ENCODE assay signal across 8 cellular contexts in genomic region chr17:56891751-56892150, GRCh38. TPM values are rescaled to one million over a fixed set of nuclear protein-coding genes. Genes with fewer than 3 reads are reported as not detected.
DNase-seq lines count a peak whose midpoint lies in the region; ATAC-seq and TF ChIP-seq lines count a peak whose summit lies in the region.

No MANE protein-coding gene starts in this region.

- peaks cover 57 to 97% (median 87%) of the 10 kb centered on the region in 4 donors for H3K36me3 ChIP-seq in esophagus muscularis mucosa

- peaks cover 0 to 4% (median 0%) of the 10 kb centered on the region in 4 donors for H3K4me1 ChIP-seq in esophagus muscularis mucosa

- no peak overlapping the region for H3K27ac ChIP-seq in esophagus muscularis mucosa (replicated peaks in 1 of 4)

- peaks cover 0 to 10% (median 5%) of the 10 kb centered on the region in 4 donors for H3K9me3 ChIP-seq in esophagus muscularis mucosa

- no peak for ATAC-seq in GM21367 (IDR thresholded peaks at IDR 0.05; ENCODE audit: unreplicated experiment)

- intact Hi-C loops in esophagus muscularis mucosa (cut with DNase I) = loop anchor here (5.0 kb wide), 1 partner anchor 46 kb away; no protein-coding TSS in a partner anchor

- 100% methylated on average over 2 of the region's 16 CpGs for WGBS in esophagus muscularis mucosa

- peak; percentile 14 for TF ChIP-seq CTCF in GM10266 (IDR thresholded peaks at IDR 0.05; ENCODE audit: control insufficient read depth, insufficient read depth, low read depth, missing control alignments)
- TF ChIP-seq CTCF in esophagus muscularis mucosa (IDR thresholded peaks at IDR 0.05) = peak; percentile 46 to 59 (median 48)

- no peak for TF ChIP-seq EP300 in esophagus muscularis mucosa (IDR thresholded peaks at IDR 0.05)

- DNase-seq in GM10266 (ENCODE audit: extremely low spot score) = no peak
- peak; percentile 40 to 53 for DNase-seq in activated CD4-positive, alpha-beta T cell treated with anti-CD3 and anti-CD28 coated beads for 4 hours
- DNase-seq in esophagus muscularis mucosa (ENCODE audit: extremely low spot score) = no peak
- DNase-seq in stimulated activated CD4-positive, alpha-beta T cell treated with anti-CD3 and anti-CD28 coated beads, Interleukin-12 subunit alpha, Interleukin-12 subunit beta, amount 100 ng/mL, for 4 hours = peak; percentile 62
- no peak for DNase-seq in SIG-M5 (lab: John Stamatoyannopoulos, UW)
- DNase-seq in ecto neural progenitor cell (ENCODE audit: low spot score) = no peak
- DNase-seq in NCI-H524 treated with DMSO at 0.1 percent for 48 hours (lab: John Stamatoyannopoulos, UW) = no peak

- H3K27me3 ChIP-seq in esophagus muscularis mucosa = no peaks in the 10 kb centered on the region

- no peak overlapping the region for H3K4me3 ChIP-seq in esophagus muscularis mucosa

- TF ChIP-seq POLR2A in esophagus muscularis mucosa (IDR thresholded peaks at IDR 0.05; ENCODE audit: low read depth) = no peak

RNA-seq across cellular contexts. Expression of gene TRIM25, which starts 22.1 kb away (rescaled TPM):
- total RNA-seq in esophagus muscularis mucosa = 10 to 100 TPM; 13.9 to 19.9 (median 16.6) TPM

RNA-seq across cellular contexts. Expression of gene DGKE, which starts 57.8 kb away (rescaled TPM):
- total RNA-seq in esophagus muscularis mucosa = 10 to 100 TPM in 3 of 4 donors, 1 to 10 TPM in 1; 7.1 to 12.5 (median 11.1) TPM

RNA-seq across cellular contexts. Expression of gene C17orf67, which starts 58.0 kb away (rescaled TPM):
- 1 to 10 TPM in 3 of 4 donors, under 1 TPM in 1; 0.83 to 4.3 (median 3.6) TPM for total RNA-seq in esophagus muscularis mucosa

Comparison
In these comparisons a context has a peak if more than half of its experiments do, and no peak if none do; other contexts are left out.
1. DNase-seq: peak in activated CD4-positive, alpha-beta T cell treated with anti-CD3 and anti-CD28 coated beads for 4 hours (2 of 2) and stimulated activated CD4-positive, alpha-beta T cell treated with anti-CD3 and anti-CD28 coated beads, Interleukin-12 subunit alpha, Interleukin-12 subunit beta, amount 100 ng/mL, for 4 hours (single experiment); none in GM10266 (single experiment), esophagus muscularis mucosa (single experiment), SIG-M5 (single experiment), ecto neural progenitor cell (single experiment) and NCI-H524 treated with DMSO at 0.1 percent for 48 hours (single experiment).